ENCODE assay signal across 23 cellular contexts in the genomic region with DNA sequence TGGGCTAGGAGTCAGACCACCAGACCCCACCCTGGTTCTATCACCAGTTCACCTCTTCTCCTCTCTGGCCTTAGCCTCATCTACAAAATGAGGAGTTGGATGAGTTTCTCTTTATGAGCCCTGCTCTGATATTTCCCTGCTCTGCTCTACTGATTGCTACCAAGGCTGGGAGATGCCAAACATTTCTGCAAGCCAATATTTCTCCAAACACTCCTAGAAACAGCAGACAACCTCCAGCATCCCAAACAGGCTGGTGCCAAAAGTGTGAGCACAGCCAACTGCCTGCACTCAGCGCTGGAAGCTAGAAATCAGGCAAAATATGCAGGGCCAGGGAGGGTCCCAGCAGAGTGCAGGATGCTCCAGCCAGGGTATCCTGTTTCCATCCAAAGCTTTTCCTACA.
"Had no signal": no experiment of that assay in that cellular context is flagged by ENCODE, and none has a peak within 500 bp of the region (broad histone marks: within the 10 kb centered on the region; RNA-seq: fewer than 3 reads in every experiment).

No MANE protein-coding gene starts in this region.

- H3K36me3 ChIP-seq: adrenal gland, breast epithelium had no signal

- H3K9me3 ChIP-seq: adrenal gland, breast epithelium had no signal

- DNase-seq: activated CD4-positive, alpha-beta T cell treated with anti-CD3 and anti-CD28 coated beads for 4 hours; activated CD8-positive, alpha-beta memory T cell treated with anti-CD3 and anti-CD28 coated beads, Interleukin-2, amount 50 U/mL, for 48 hours; activated CD8-positive, alpha-beta T cell treated with anti-CD3 and anti-CD28 coated beads for 36 hours; activated naive CD4-positive, alpha-beta T cell treated with anti-CD3 and anti-CD28 coated beads, Interleukin-2, amount 50 U/mL, for 16 hours; activated naive CD8-positive, alpha-beta T cell treated with anti-CD3 and anti-CD28 coated beads, Interleukin-2, amount 10 ng/mL, durations not matched to agents 7 days and 5 days; activated T-cell treated with anti-CD3 and anti-CD28 coated beads, Interleukin-2, amount 50 U/mL, for 1 hour; adrenal gland; anterior cingulate cortex; Karpas-422; MM.1S; NCI-H1105 treated with DMSO at 0.1 percent for 48 hours; NCI-H1436 treated with DMSO at 0.1 percent for 48 hours; NCI-H187; NCI-H2081; NCI-H446; NCI-H524; PC-3; SIG-M5; T-cell; T-helper 2 cell; T1000 had no signal

- H3K27ac ChIP-seq: adrenal gland, breast epithelium had no signal

- H3K4me1 ChIP-seq: adrenal gland, breast epithelium had no signal

- ATAC-seq: activated CD8-positive, alpha-beta T cell treated with anti-CD3 and anti-CD28 coated beads for 36 hours; K562; PC-3; T-cell had no signal

- H3K27me3 ChIP-seq: adrenal gland, breast epithelium had no signal

- H3K4me3 ChIP-seq: adrenal gland, breast epithelium, K562 had no signal
